9 cellular contexts compared by ENCODE assay signal in genomic region chr3:194130807-194131589, GRCh38. TPM values are rescaled to one million over a fixed set of nuclear protein-coding genes. Genes with fewer than 3 reads are reported as not detected.
A peak's percentile ranks its signal among the peaks of the same experiment; 100 is the strongest.
DNase-seq lines count a peak whose midpoint lies in the region; ATAC-seq and TF ChIP-seq lines count a peak whose summit lies in the region.
"Had no signal": no experiment of that assay in that cellular context is flagged by ENCODE, and none has a peak within 500 bp of the region (broad histone marks: within the 10 kb centered on the region; RNA-seq: fewer than 3 reads in every experiment).

No MANE protein-coding gene starts in this region.

- H3K4me1 ChIP-seq in SJCRH30 (peaks cover 41% of the 10 kb centered on the region), mucosa of descending colon (ENCODE audit: low read depth) (peaks cover 31% of the 10 kb centered on the region)

- no peaks in the 10 kb centered on the region for H3K36me3 ChIP-seq in SJCRH30
- H3K36me3 ChIP-seq in mucosa of descending colon (ENCODE audit: low read depth): no peaks in the 10 kb centered on the region
- H3K36me3 ChIP-seq: upper lobe of left lung had no signal

- DNase-seq in GM12864 (ENCODE audit: low read depth) (peak; percentile 90), HK-2 (ENCODE audit: unreplicated experiment) (peak; percentile 40), SJCRH30 (peak; percentile 26 to 73), mucosa of descending colon (peak; percentile 64 to 77 (median 66)), epidermal melanocyte (ENCODE audit: insufficient read length, low spot score) (no peak), GOT3 (lab: John Stamatoyannopoulos, UW) (no peak), T1000 (lab: John Stamatoyannopoulos, UW) (no peak)

- no peaks in the 10 kb centered on the region for H3K9me3 ChIP-seq in SJCRH30 (replicated peaks)
- H3K9me3 ChIP-seq in mucosa of descending colon: no peaks in the 10 kb centered on the region
- H3K9me3 ChIP-seq: upper lobe of left lung had no signal

- intact Hi-C loops in mucosa of descending colon (cut with DNase I, micrococcal nuclease): loop anchor here in 1 of 2 donors (10.0 kb wide), 1 partner anchor 56 kb away; no protein-coding TSS in a partner anchor

- no peak overlapping the region for H3K27ac ChIP-seq in SJCRH30
- H3K27ac ChIP-seq: upper lobe of left lung had no signal

- no peak for TF ChIP-seq CTCF in GM12864 (IDR thresholded peaks at IDR 0.05; ENCODE audit: low read depth, low read length, missing control alignments)
- TF ChIP-seq CTCF in mucosa of descending colon (IDR thresholded peaks at IDR 0.05): no peak

- ATAC-seq in GM21381 (IDR thresholded peaks at IDR 0.05; ENCODE audit: unreplicated experiment) (peak; percentile 46), mucosa of descending colon (peak; percentile 34)

- H3K4me3 ChIP-seq in GM12864 (ENCODE audit: low read depth, low read length) (peak overlapping the region; percentile 7; the same call in 1 of the 2 replicates), SJCRH30 (no peak overlapping the region), mucosa of descending colon (no peak overlapping the region)
- H3K4me3 ChIP-seq: upper lobe of left lung had no signal

- no peaks in the 10 kb centered on the region; the same call in 1 of the 2 replicates for H3K27me3 ChIP-seq in SJCRH30

RNA-seq across cellular contexts. Expression of gene HES1, which starts 5.0 kb away (rescaled TPM):
- 18.7 and 21.6 TPM in 2 replicates for total RNA-seq in SJCRH30 (2014; rRNA removed; shearing (Covaris generic))
- total RNA-seq in mucosa of descending colon: 100 to 1,000 TPM in 1 of 3 donors, 10 to 100 TPM in 2; 60.9 to 116 (median 99.0) TPM

Comparison
In these comparisons a context has a peak if more than half of its experiments do, and no peak if none do; other contexts are left out.
1. DNase-seq: peak in GM12864 (single experiment), HK-2 (single experiment), SJCRH30 (2 of 2) and mucosa of descending colon (3 of 3); none in epidermal melanocyte (single experiment), GOT3 (single experiment) and T1000 (single experiment).